In the genomic region with DNA sequence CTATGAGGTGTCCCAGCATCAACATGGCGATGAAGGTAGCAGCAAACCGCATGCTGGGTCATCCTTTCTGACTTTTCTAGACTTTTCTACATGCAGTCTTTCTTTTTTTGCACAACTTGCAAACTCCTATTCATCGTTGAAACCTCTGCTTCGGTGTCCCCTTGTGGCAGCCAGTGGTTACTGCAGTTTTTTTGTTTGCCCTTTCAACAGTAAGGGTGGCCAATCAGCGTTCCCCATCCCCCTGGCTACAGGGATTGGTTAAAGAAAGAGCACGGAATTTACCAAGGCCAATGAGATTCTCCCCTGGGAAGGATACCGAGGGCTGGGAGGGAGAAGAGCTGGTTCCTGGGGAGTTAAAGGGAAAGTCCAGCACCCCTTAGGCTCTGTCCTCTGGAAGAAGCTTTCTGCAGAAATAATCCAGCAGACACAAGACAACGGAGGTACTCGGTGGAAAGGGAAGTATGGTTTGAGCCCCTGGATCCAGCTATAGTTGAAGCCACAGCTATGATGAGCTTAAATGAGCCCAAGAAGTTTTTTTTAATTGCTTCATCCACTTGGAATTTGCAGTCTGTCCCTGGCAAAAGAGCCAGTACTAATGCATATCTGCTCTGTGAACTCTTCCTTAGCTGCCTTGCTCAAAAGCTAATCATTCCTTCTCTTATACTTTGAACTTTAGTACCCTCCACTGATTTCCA, we compare ENCODE assay signal across 8 cellular contexts. TPM values are rescaled to one million over a fixed set of nuclear protein-coding genes. Genes with fewer than 3 reads are reported as not detected.
DNase-seq lines count a peak whose midpoint lies in the region; ATAC-seq and TF ChIP-seq lines count a peak whose summit lies in the region.

No MANE protein-coding gene starts in this region.

- DNase-seq in A673 (ENCODE audit: low spot score): peak; percentile 99
- peak; percentile 95 for DNase-seq in NCI-H2196 (lab: John Stamatoyannopoulos, UW; ENCODE audit: unreplicated experiment)
- DNase-seq in caudate nucleus (lab: John Stamatoyannopoulos, UW): peak in 60 of 61 donors; percentile 44 to 99 (median 89)
- DNase-seq in immature natural killer cell: peak; percentile 87 to 90 (median 87)
- peak; percentile 88 for DNase-seq in spleen

- H3K27me3 ChIP-seq in A673 (replicated peaks; ENCODE audit: insufficient read depth, low read depth, low read length, poor library complexity) (no peaks in the 10 kb centered on the region), spleen (replicated peaks in 1 of 7) (no peaks in the 10 kb centered on the region)

- peaks cover 15 to 18% of the 10 kb centered on the region in 2 donors for H3K4me1 Mint-ChIP-seq in immature natural killer cell

- 1 to 2% (median 1%) methylated on average over 9 of the region's 9 CpGs for WGBS in spleen, 5 donors

- peaks cover 2 to 3% (median 2%) of the 10 kb centered on the region in 3 donors for H3K27me3 Mint-ChIP-seq in immature natural killer cell (ENCODE audit: low read depth in 3 of 3)

- no TSS peak for BruUV-seq in A673 (replicated peaks; lab: Mats Ljungman, UMichigan)

- H3K9me3 Mint-ChIP-seq in immature natural killer cell: no peaks in the 10 kb centered on the region

- H3K27ac ChIP-seq in A673 (ENCODE audit: low read depth, low read length, poor library complexity, severe bottlenecking) (peak overlapping the region; percentile 35), VCaP (peak overlapping the region; percentile 50), caudate nucleus (ENCODE audit: low read depth, low read length) (peak overlapping the region; percentile 64), spleen (peak overlapping the region in 7 of 8 donors; percentile 28 to 74 (median 59))

- intact Hi-C loops in A673 (cut with micrococcal nuclease; ENCODE audit: unreplicated experiment) (no loop called here), spleen (cut with DNase I; ENCODE audit: low total_unique reads) (loop anchor here (2.0 to 5.0 kb wide), 2 partner anchors 50 to 121 kb away; no protein-coding TSS in a partner anchor)

- no peaks in the 10 kb centered on the region for H3K9me3 ChIP-seq in A673 (ENCODE audit: low read depth, low read length, poor library complexity, severe bottlenecking)
- H3K9me3 ChIP-seq in spleen: no peaks in the 10 kb centered on the region

- TF ChIP-seq CTCF in A673 (conservative IDR thresholded peaks at IDR 0.05; ENCODE audit: low read depth, low read length): peak; percentile 94
- peak; percentile 86 for TF ChIP-seq CTCF in VCaP (conservative IDR thresholded peaks at IDR 0.05)
- TF ChIP-seq CTCF in spleen (IDR thresholded peaks at IDR 0.05 in 8 of 11, conservative IDR thresholded peaks at IDR 0.05 in 3 of 11): peak; percentile 91 to 99 (median 97)

- H3K4me3 ChIP-seq in A673 (ENCODE audit: low read depth, low read length, poor library complexity, severe bottlenecking) (peak overlapping the region; percentile 29), spleen (peak overlapping the region in 5 of 8 donors; percentile 14 to 57 (median 22))

- no peaks in the 10 kb centered on the region for H3K36me3 ChIP-seq in A673 (ENCODE audit: insufficient read depth, low read length, poor library complexity, severe bottlenecking)
- H3K36me3 ChIP-seq in spleen: no peaks in the 10 kb centered on the region

- peak overlapping the region; percentile 15 to 83 (median 34) for H3K27ac Mint-ChIP-seq in immature natural killer cell

- POLR2A ChIA-PET in A673 (lab: Charles Lee; ENCODE audit: low non-redundant PET): interaction anchor here (0.5 to 1.0 kb wide), 4 partner anchors 47 to 303 kb away, joined by 3 to 9 read pairs (median 3); a partner anchor contains a TSS

- TF ChIP-seq POLR2A in spleen (IDR thresholded peaks at IDR 0.05): no peak

- H3K4me3 Mint-ChIP-seq in immature natural killer cell: peak overlapping the region; percentile 39 to 71 (median 66)

- ATAC-seq in GM18520 (IDR thresholded peaks at IDR 0.05; ENCODE audit: unreplicated experiment): peak; percentile 94
- ATAC-seq in HG03139 (IDR thresholded peaks at IDR 0.05; ENCODE audit: unreplicated experiment): peak; percentile 91

- CTCF ChIA-PET in A673 (lab: Charles Lee): interaction anchor here (0.6 to 2.8 kb wide), 10 partner anchors 16 to 215 kb away, joined by 3 to 44 read pairs (median 4); a partner anchor contains a TSS

- peaks cover 15% of the 10 kb centered on the region for H3K4me1 ChIP-seq in A673 (ENCODE audit: insufficient read depth, low read length, poor library complexity, severe bottlenecking)
- peaks cover 13 to 30% (median 24%) of the 10 kb centered on the region in 6 donors for H3K4me1 ChIP-seq in spleen

- H3K36me3 Mint-ChIP-seq in immature natural killer cell: no peaks in the 10 kb centered on the region

RNA-seq across cellular contexts. Expression of a gene that starts 5.6 kb away (rescaled TPM):
- total RNA-seq in A673 (2021): 252 and 262 TPM in 2 replicates
- 100 to 1,000 TPM; 128 to 189 (median 178) TPM for polyA plus RNA-seq in immature natural killer cell
- 10 to 100 TPM; 55.8 to 86.5 (median 65.1) TPM for total RNA-seq in spleen
- polyA plus RNA-seq in spleen: 100 to 1,000 TPM in 2 of 3 donors, 10 to 100 TPM in 1; 91.6 to 192 (median 151) TPM

RNA-seq across cellular contexts. Expression of a gene that starts 11.9 kb away (rescaled TPM):
- 15.8 and 23.0 TPM in 2 replicates for total RNA-seq in A673 (2021)
- 10 to 100 TPM in 2 of 3 donors, 1 to 10 TPM in 1; 8.2 to 20.6 (median 17.5) TPM for polyA plus RNA-seq in immature natural killer cell
- total RNA-seq in spleen: 10 to 100 TPM; 20.2 to 65.6 (median 45.1) TPM
- 10 to 100 TPM in 1 of 3 donors, 1 to 10 TPM in 2; 9.3 to 17.3 (median 9.6) TPM for polyA plus RNA-seq in spleen

RNA-seq across cellular contexts. Expression of a gene that starts 47.1 kb away (rescaled TPM):
- 128 and 136 TPM in 2 replicates for total RNA-seq in A673 (2021)
- 10 to 100 TPM; 15.0 to 71.8 (median 54.7) TPM for polyA plus RNA-seq in immature natural killer cell
- total RNA-seq in spleen: 100 to 1,000 TPM; 119 to 232 (median 159) TPM
- polyA plus RNA-seq in spleen: 10 to 100 TPM; 47.5 to 86.5 (median 75.6) TPM

RNA-seq across cellular contexts. Expression of a gene that starts 54.2 kb away (rescaled TPM):
- total RNA-seq in A673 (2021): 10.2 and 12.0 TPM in 2 replicates
- polyA plus RNA-seq in immature natural killer cell: under 1 TPM in 1 of 3 donors, not detected in 2; 0.15 TPM
- total RNA-seq in spleen: 10 to 100 TPM in 3 of 7 donors, 1 to 10 TPM in 4; 4.7 to 17.1 (median 8.6) TPM
- polyA plus RNA-seq in spleen: 10 to 100 TPM in 1 of 3 donors, 1 to 10 TPM in 2; 1.4 to 15.6 (median 7.8) TPM

RNA-seq across cellular contexts. Expression of a gene that starts 57.5 kb away (rescaled TPM):
- total RNA-seq in A673 (2021): 4.0 and 4.7 TPM in 2 replicates
- polyA plus RNA-seq in immature natural killer cell: not detected
- 10 to 100 TPM in 2 of 7 donors, 1 to 10 TPM in 5; 1.9 to 34.3 (median 4.3) TPM for total RNA-seq in spleen
- polyA plus RNA-seq in spleen: 10 to 100 TPM in 1 of 3 donors, under 1 TPM in 2; 0.77 to 15.9 (median 0.96) TPM

Comparison
In these comparisons a context has a peak if more than half of its experiments do, and no peak if none do; other contexts are left out.
1. Peak in every context shown above with its lines: DNase-seq, ATAC-seq, H3K4me3 ChIP-seq and H3K27ac ChIP-seq.